ENCODE assay signal across 8 cellular contexts in the genomic region with DNA sequence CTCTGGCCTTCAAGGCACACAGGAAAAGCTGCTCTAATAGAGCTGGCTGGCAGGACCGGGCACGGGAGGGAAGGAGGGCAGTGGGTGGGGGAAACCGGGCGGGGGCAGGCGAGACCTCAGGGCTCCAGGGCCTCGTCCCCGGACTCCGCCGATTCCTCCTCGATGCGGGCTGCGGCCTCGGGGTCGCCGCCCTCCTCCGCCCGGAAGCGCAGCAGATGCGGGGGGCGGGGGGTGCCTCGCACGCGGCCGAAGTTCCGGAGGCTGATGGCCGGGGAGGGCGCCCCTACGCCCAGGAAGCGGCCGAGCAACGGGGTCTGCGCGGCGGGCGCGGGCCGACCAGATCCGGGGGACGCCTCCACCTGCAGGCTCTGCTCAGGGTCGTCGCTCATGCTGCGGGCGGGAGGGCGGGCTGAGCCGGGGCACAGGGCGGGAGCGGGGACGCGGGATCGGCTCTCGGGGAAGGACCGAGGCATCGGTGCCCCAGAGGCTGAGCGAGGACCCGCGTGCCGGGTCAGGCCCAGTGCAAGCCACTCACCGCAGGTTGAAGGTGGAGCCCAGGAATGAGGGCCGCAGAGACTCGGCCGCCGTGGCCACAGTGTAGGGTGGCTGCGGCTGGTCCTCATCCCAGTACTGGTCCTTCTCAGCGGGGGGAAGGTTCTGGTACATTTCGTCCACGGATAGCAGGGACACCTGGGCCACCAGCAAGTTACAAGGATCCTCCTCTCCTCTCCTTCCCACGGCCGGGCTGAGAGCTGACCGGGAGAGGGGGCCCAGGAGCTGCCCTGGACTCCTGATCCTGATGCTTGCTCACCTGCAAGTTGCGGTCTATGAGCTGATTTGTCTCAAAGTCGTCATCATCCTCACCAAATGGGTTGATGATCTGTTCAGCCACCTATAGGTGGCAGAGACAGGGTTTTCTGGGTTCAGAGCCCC. TPM values are rescaled to one million over a fixed set of nuclear protein-coding genes. Genes with fewer than 3 reads are reported as not detected.
A peak's percentile ranks its signal among the peaks of the same experiment; 100 is the strongest.
DNase-seq lines count a peak whose midpoint lies in the region; ATAC-seq and TF ChIP-seq lines count a peak whose summit lies in the region.

No MANE protein-coding gene starts in this region.

- H3K79me2 ChIP-seq in MM.1S (ENCODE audit: low read length): no peaks in the 10 kb centered on the region

- ATAC-seq in activated B cell treated with CpG ODN at 0.5 μM for 24 hours (ENCODE audit: low read depth) (peak; percentile 22), GM21528 (IDR thresholded peaks at IDR 0.05; ENCODE audit: low FRiP score, unreplicated experiment) (no peak), HG02678 (IDR thresholded peaks at IDR 0.05; ENCODE audit: unreplicated experiment) (no peak)

- H3K9ac ChIP-seq in MM.1S (ENCODE audit: low read length): no peak overlapping the region

- no peaks in the 10 kb centered on the region for H3K9me3 Mint-ChIP-seq in activated B cell treated with CpG ODN at 0.5 μM for 24 hours

- POLR2A ChIA-PET in activated B cell treated with CpG ODN at 0.5 μM for 24 hours (lab: Charles Lee): interaction anchor here (0.5 to 9.4 kb wide), 20 partner anchors 9 to 775 kb away, joined by 3 to 113 read pairs (median 4); a partner anchor contains a TSS

- no peak overlapping the region for H3K27ac ChIP-seq in MM.1S (ENCODE audit: low read length)

- H3K27me3 ChIP-seq in MM.1S (replicated peaks; ENCODE audit: insufficient read depth, low read length): no peaks in the 10 kb centered on the region

- no peaks in the 10 kb centered on the region for H3K36me3 ChIP-seq in MM.1S (replicated peaks; ENCODE audit: insufficient read depth, low read length)

- no peak overlapping the region for H3K4me2 ChIP-seq in MM.1S (ENCODE audit: low read depth, low read length)

- CTCF ChIA-PET in activated B cell treated with CpG ODN at 0.5 μM for 24 hours (lab: Charles Lee): interaction anchor here (0.6 to 2.7 kb wide), 10 partner anchors 9 to 761 kb away, joined by 3 to 7 read pairs (median 4); a partner anchor contains a TSS

- intact Hi-C loops in activated B cell treated with CpG ODN at 0.5 μM for 24 hours (cut with micrococcal nuclease): loop anchor here (2.0 to 10.0 kb wide), 5 partner anchors 46 to 903 kb away; a partner anchor contains a TSS
- intact Hi-C loops in posterior vena cava (cut with DNase I): loop anchor here in 1 of 2 donors (10.0 kb wide), 2 partner anchors 50 to 220 kb away; no protein-coding TSS in a partner anchor

- H3K4me3 ChIP-seq in fibroblast of the aortic adventitia (ENCODE audit: low read depth, low read length): peak overlapping the region; percentile 33
- H3K4me3 ChIP-seq in MM.1S (ENCODE audit: low read length): no peak overlapping the region

- H4K20me1 ChIP-seq in MM.1S (ENCODE audit: insufficient read depth, low read length): no peaks in the 10 kb centered on the region

- no peaks in the 10 kb centered on the region for H3K27me3 Mint-ChIP-seq in activated B cell treated with CpG ODN at 0.5 μM for 24 hours

- H3K4me1 ChIP-seq in MM.1S (ENCODE audit: low read length): peaks cover 8% of the 10 kb centered on the region; the same call in 1 of the 2 replicates

- H3K9me3 ChIP-seq in MM.1S (replicated peaks; ENCODE audit: insufficient read depth, low read length): no peaks in the 10 kb centered on the region

- peaks cover 24% of the 10 kb centered on the region for H3F3A ChIP-seq in MM.1S (ENCODE audit: insufficient read depth, low read length)

- H3K27ac Mint-ChIP-seq in activated B cell treated with CpG ODN at 0.5 μM for 24 hours: peak overlapping the region; percentile 86

- H2AFZ ChIP-seq in MM.1S (ENCODE audit: low read length): no peak overlapping the region

- DNase-seq in DMS53 (lab: John Stamatoyannopoulos, UW): peak; percentile 75
- no peak for DNase-seq in DMS53 treated with DMSO at 0.1 percent for 48 hours (lab: John Stamatoyannopoulos, UW; ENCODE audit: unreplicated experiment)
- peak; percentile 50 for DNase-seq in activated B cell treated with CpG ODN at 0.5 μM for 24 hours
- DNase-seq in fibroblast of the aortic adventitia (ENCODE audit: low read depth): no peak
- peak; percentile 80 for DNase-seq in posterior vena cava (ENCODE audit: low spot score)
- no peak for DNase-seq in MM.1S

- peaks cover 29% of the 10 kb centered on the region for H3K36me3 Mint-ChIP-seq in activated B cell treated with CpG ODN at 0.5 μM for 24 hours (ENCODE audit: low read depth)

- peaks cover 38% of the 10 kb centered on the region for H3K4me1 Mint-ChIP-seq in activated B cell treated with CpG ODN at 0.5 μM for 24 hours

- no peaks in the 10 kb centered on the region for H3K9me2 ChIP-seq in MM.1S (replicated peaks; ENCODE audit: insufficient read depth, low read length)

- TF ChIP-seq CTCF in activated B cell treated with CpG ODN at 0.5 μM for 24 hours (IDR thresholded peaks at IDR 0.05) (no peak), fibroblast of the aortic adventitia (IDR thresholded peaks at IDR 0.05; ENCODE audit: insufficient read depth, low read length) (peak; percentile 4), MM.1S (IDR thresholded peaks at IDR 0.05; ENCODE audit: low read length) (no peak)

- peak overlapping the region; percentile 75 for H3K4me3 Mint-ChIP-seq in activated B cell treated with CpG ODN at 0.5 μM for 24 hours

RNA-seq across cellular contexts. Expression of a gene that starts 3.6 kb away (rescaled TPM):
- total RNA-seq in activated B cell treated with CpG ODN at 0.5 μM for 24 hours: 0.49 and 0.62 TPM in 2 replicates
- 0.09 TPM in 1 of 2 replicates, not detected in the other for total RNA-seq in fibroblast of the aortic adventitia (ENCODE audit: low replicate concordance)
- under 1 TPM; 0.37 to 0.38 TPM for total RNA-seq in posterior vena cava

RNA-seq across cellular contexts. Expression of a gene that starts 9.0 kb away (rescaled TPM):
- total RNA-seq in activated B cell treated with CpG ODN at 0.5 μM for 24 hours (3,767 and 4,240 TPM in 2 replicates), fibroblast of the aortic adventitia (ENCODE audit: low replicate concordance) (894 and 2,421 TPM in 2 replicates), posterior vena cava (1,000 to 10,000 TPM; 1,440 to 1,494 TPM)

RNA-seq across cellular contexts. Expression of a gene that starts 15.8 kb away (rescaled TPM):
- total RNA-seq in activated B cell treated with CpG ODN at 0.5 μM for 24 hours: 63.0 and 82.0 TPM in 2 replicates
- 28.8 and 36.1 TPM in 2 replicates for total RNA-seq in fibroblast of the aortic adventitia (ENCODE audit: low replicate concordance)
- 10 to 100 TPM; 20.1 to 32.7 TPM for total RNA-seq in posterior vena cava

RNA-seq across cellular contexts. Expression of a gene that starts 22.8 kb away (rescaled TPM):
- not detected in 2 replicates for total RNA-seq in activated B cell treated with CpG ODN at 0.5 μM for 24 hours
- 1.2 TPM in 1 of 2 replicates, not detected in the other for total RNA-seq in fibroblast of the aortic adventitia (ENCODE audit: low replicate concordance)
- total RNA-seq in posterior vena cava: not detected

RNA-seq across cellular contexts. Expression of a gene that starts 24.0 kb away (rescaled TPM):
- total RNA-seq in activated B cell treated with CpG ODN at 0.5 μM for 24 hours (25.8 and 27.6 TPM in 2 replicates), fibroblast of the aortic adventitia (ENCODE audit: low replicate concordance) (5.2 and 5.4 TPM in 2 replicates), posterior vena cava (10 to 100 TPM; 13.5 to 22.2 TPM)

Comparison
In these comparisons a context has a peak if more than half of its experiments do, and no peak if none do; other contexts are left out.
1. DNase-seq: peak in DMS53 (single experiment), activated B cell treated with CpG ODN at 0.5 μM for 24 hours (single experiment) and posterior vena cava (single experiment); none in DMS53 treated with DMSO at 0.1 percent for 48 hours (single experiment), fibroblast of the aortic adventitia (single experiment) and MM.1S (single experiment).